Comparison of ENCODE assay signal across 11 cellular contexts in the genomic region with DNA sequence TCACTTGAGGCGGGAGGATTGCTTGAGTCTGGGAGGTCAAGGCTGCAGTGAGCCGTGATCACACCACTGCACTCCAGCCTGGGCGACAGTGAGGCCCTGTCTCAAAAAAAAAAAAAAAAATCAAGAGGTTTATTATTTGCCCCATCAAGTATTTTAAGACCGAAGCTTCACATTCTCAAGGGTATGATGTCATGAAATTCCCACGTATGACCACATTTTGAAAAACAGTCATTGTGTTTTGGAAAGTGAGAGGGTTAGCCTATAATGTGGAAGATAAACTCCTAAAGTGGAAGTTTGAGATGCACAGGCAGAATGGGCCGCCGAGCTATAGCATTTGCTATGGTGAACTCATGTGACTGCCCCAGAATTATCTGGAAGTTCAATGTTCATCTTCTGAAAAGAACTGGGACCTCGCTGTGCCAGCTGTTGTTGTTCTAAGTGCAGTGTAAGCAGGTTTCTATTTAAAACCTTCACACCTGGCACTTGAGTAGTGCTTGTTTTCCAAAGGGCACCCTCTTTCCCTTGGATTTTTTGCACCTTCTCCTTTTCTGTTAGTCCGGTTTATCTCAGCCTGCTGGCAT.
DNase-seq lines count a peak whose midpoint lies in the region; ATAC-seq and TF ChIP-seq lines count a peak whose summit lies in the region.
"Had no signal": no experiment of that assay in that cellular context is flagged by ENCODE, and none has a peak within 500 bp of the region (broad histone marks: within the 10 kb centered on the region; RNA-seq: fewer than 3 reads in every experiment).

No MANE protein-coding gene starts in this region.

- TF ChIP-seq POLR2A in Peyer's patch (IDR thresholded peaks at IDR 0.05) = peak in 1 of 2 donors; percentile 13
- TF ChIP-seq POLR2A in gastroesophageal sphincter (IDR thresholded peaks at IDR 0.05) = no peak

- intact Hi-C loops in psoas muscle (cut with DNase I) = loop anchor here in 1 of 2 donors (5.0 kb wide), 1 partner anchor 65 kb away; no protein-coding TSS in a partner anchor

- H3K4me1 ChIP-seq in Peyer's patch = peaks cover 0 to 36% (median 2%) of the 10 kb centered on the region in 4 donors
- H3K4me1 ChIP-seq in gastroesophageal sphincter = peaks cover 0 to 62% (median 14%) of the 10 kb centered on the region in 3 donors
- peaks cover 68% of the 10 kb centered on the region for H3K4me1 ChIP-seq in psoas muscle

- H3K36me3 ChIP-seq in Peyer's patch (no peaks in the 10 kb centered on the region), gastroesophageal sphincter (no peaks in the 10 kb centered on the region), psoas muscle (ENCODE audit: insufficient read depth in 1 of 2, low read depth in 1 of 2) (no peaks in the 10 kb centered on the region)

- TF ChIP-seq CTCF in Peyer's patch (IDR thresholded peaks at IDR 0.05) (peak in 1 of 6 experiments; percentile 1), gastroesophageal sphincter (IDR thresholded peaks at IDR 0.05) (no peak), psoas muscle (IDR thresholded peaks at IDR 0.05) (no peak)

- DNase-seq in DMS79 treated with DMSO at 0.1 percent for 48 hours (lab: John Stamatoyannopoulos, UW) = peak; percentile 76
- peak in 1 of 3 donors; percentile 71 for DNase-seq in Peyer's patch
- DNase-seq in psoas muscle = no peak
- DNase-seq in C1 segment of cervical spinal cord (lab: John Stamatoyannopoulos, UW) = no peak
- DNase-seq in mesenteric fat pad (ENCODE audit: low spot score) = no peak
- no peak for DNase-seq in activated T-cell treated with anti-CD3 and anti-CD28 coated beads for 4 hours
- no peak for DNase-seq in KG1 (lab: John Stamatoyannopoulos, UW)
- DNase-seq: HCEC 1CT, NCI-H1092, T-helper 9 cell had no signal

- no peak for ATAC-seq in gastroesophageal sphincter
- ATAC-seq in psoas muscle = peak in 2 of 4 donors; percentile 17 to 28

- WGBS in gastroesophageal sphincter (ENCODE audit: low coverage in 1 of 2), 2 donors = 68 to 72% methylated on average over 8 to 9 of the region's 9 CpGs
- 44 to 52% (median 50%) methylated on average over 9 of the region's 9 CpGs for WGBS in psoas muscle, 3 donors

- TF ChIP-seq EP300 in gastroesophageal sphincter (IDR thresholded peaks at IDR 0.05) = no peak

- H3K27ac ChIP-seq in Peyer's patch (peak overlapping the region in 3 of 4 donors; percentile 19 to 87 (median 81)), gastroesophageal sphincter (peak overlapping the region in 3 of 4 donors; percentile 78 to 82 (median 79)), psoas muscle (peak overlapping the region; percentile 80)

- H3K9me3 ChIP-seq in Peyer's patch = no peaks in the 10 kb centered on the region
- H3K9me3 ChIP-seq in gastroesophageal sphincter = no peaks in the 10 kb centered on the region
- no peaks in the 10 kb centered on the region for H3K9me3 ChIP-seq in psoas muscle

- H3K4me3 ChIP-seq in Peyer's patch = no peak overlapping the region
- H3K4me3 ChIP-seq in gastroesophageal sphincter = no peak overlapping the region
- H3K4me3 ChIP-seq in psoas muscle = no peak overlapping the region

- H3K27me3 ChIP-seq in Peyer's patch = no peaks in the 10 kb centered on the region
- no peaks in the 10 kb centered on the region for H3K27me3 ChIP-seq in gastroesophageal sphincter
- H3K27me3 ChIP-seq in psoas muscle (ENCODE audit: insufficient read depth in 3 of 3, low read length in 2 of 3) = no peaks in the 10 kb centered on the region
